23 cellular contexts compared by ENCODE assay signal in the genomic region with DNA sequence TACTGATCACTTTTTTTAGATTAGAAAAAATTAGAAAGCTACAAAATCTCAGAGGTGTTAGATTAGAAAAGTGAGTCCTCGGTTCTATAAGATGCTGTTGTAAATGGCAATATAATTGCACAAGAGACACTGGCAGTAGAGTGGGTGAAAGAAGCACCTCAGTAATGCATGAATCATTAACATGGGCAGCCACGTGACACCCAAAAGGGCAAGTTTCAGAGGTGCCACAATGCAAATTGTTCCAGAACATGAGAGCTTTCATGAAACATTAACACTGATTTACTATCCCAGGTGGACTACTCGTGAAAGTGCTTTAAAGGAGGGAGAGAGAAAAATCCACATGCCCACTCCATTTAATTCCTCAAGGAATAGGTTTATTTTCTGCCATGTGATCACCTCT.
A peak's percentile ranks its signal among the peaks of the same experiment; 100 is the strongest.
DNase-seq lines count a peak whose midpoint lies in the region; ATAC-seq and TF ChIP-seq lines count a peak whose summit lies in the region.
"Had no signal": no experiment of that assay in that cellular context is flagged by ENCODE, and none has a peak within 500 bp of the region (broad histone marks: within the 10 kb centered on the region; RNA-seq: fewer than 3 reads in every experiment).

No MANE protein-coding gene starts in this region.

- peak in 1 of 2 donors; percentile 41 for TF ChIP-seq POLR2A in Peyer's patch (IDR thresholded peaks at IDR 0.05)

- no peaks in the 10 kb centered on the region for H3K4me1 ChIP-seq in GM23248 (ENCODE audit: insufficient read depth)
- peaks cover 0 to 8% (median 0%) of the 10 kb centered on the region in 4 donors for H3K4me1 ChIP-seq in Peyer's patch
- H3K4me1 ChIP-seq in lung (ENCODE audit: control insufficient read depth in 2 of 2, insufficient read depth in 2 of 2, low read length in 2 of 2) = no peaks in the 10 kb centered on the region
- no peaks in the 10 kb centered on the region for H3K4me1 ChIP-seq in heart right ventricle
- H3K4me1 ChIP-seq: body of pancreas, parathyroid adenoma, suprapubic skin had no signal

- no peaks in the 10 kb centered on the region for H4K20me1 ChIP-seq in GM23248 (ENCODE audit: insufficient read depth)

- no peak overlapping the region for H3K4me3 ChIP-seq in GM23248
- peak overlapping the region in 2 of 4 donors; percentile 10 to 16 for H3K4me3 ChIP-seq in Peyer's patch
- no peak overlapping the region for H3K4me3 ChIP-seq in lung
- H3K4me3 ChIP-seq in heart right ventricle = no peak overlapping the region
- H3K4me3 ChIP-seq: body of pancreas, coronary artery, smooth muscle cell, suprapubic skin had no signal

- 16 to 17% methylated on average over 3 of the region's 3 CpGs for WGBS in GM23248 (ENCODE audit: low coverage in 1 of 2, low lambda C conversion rate in 2 of 2, missing lambda C conversion rate in 2 of 2), 2 experiments
- 59 to 63% methylated on average over 3 of the region's 3 CpGs for WGBS in lung, 2 donors
- WGBS in heart right ventricle, 2 donors = 75 to 84% methylated on average over 3 of the region's 3 CpGs

- intact Hi-C loops in heart right ventricle (cut with DNase I) = no loop called here

- H3K9me3 ChIP-seq in GM23248 (ENCODE audit: low read depth) (no peaks in the 10 kb centered on the region), Peyer's patch (peaks cover 0 to 3% (median 0%) of the 10 kb centered on the region in 4 donors), lung (ENCODE audit: control insufficient read depth in 2 of 2, insufficient read depth in 1 of 2, low read length in 1 of 2) (no peaks in the 10 kb centered on the region), heart right ventricle (peaks cover 0 to 14% (median 0%) of the 10 kb centered on the region in 11 donors)
- H3K9me3 ChIP-seq: body of pancreas, suprapubic skin had no signal

- H3K27me3 ChIP-seq in GM23248 (replicated peaks; ENCODE audit: insufficient read depth) (peaks cover 4% of the 10 kb centered on the region; the same call in 1 of the 2 replicates), Peyer's patch (no peaks in the 10 kb centered on the region), lung (ENCODE audit: control insufficient read depth, insufficient read depth) (no peaks in the 10 kb centered on the region), heart right ventricle (no peaks in the 10 kb centered on the region)
- H3K27me3 ChIP-seq: body of pancreas, suprapubic skin had no signal

- no peaks in the 10 kb centered on the region for H3F3A ChIP-seq in GM23248 (ENCODE audit: insufficient read depth)

- H3K9me2 ChIP-seq in GM23248 (ENCODE audit: insufficient read depth) = no peaks in the 10 kb centered on the region

- H3K9ac ChIP-seq in GM23248 = no peak overlapping the region
- H3K9ac ChIP-seq: parathyroid adenoma had no signal

- no peaks in the 10 kb centered on the region for H3K79me2 ChIP-seq in GM23248 (ENCODE audit: insufficient read depth)
- H3K79me2 ChIP-seq: parathyroid adenoma had no signal

- in situ Hi-C loops in GM23248 (cut with MboI) = no loop called here

- TF ChIP-seq CTCF in Peyer's patch (IDR thresholded peaks at IDR 0.05) (no peak), lung (IDR thresholded peaks at IDR 0.05; ENCODE audit: control extremely low read depth, extremely low read depth) (no peak), heart right ventricle (IDR thresholded peaks at IDR 0.05) (no peak)

- H3K4me2 ChIP-seq in GM23248 (ENCODE audit: unreplicated experiment) = no peak overlapping the region
- H3K4me2 ChIP-seq: smooth muscle cell had no signal

- no peak overlapping the region for H2AFZ ChIP-seq in GM23248
- H2AFZ ChIP-seq: parathyroid adenoma had no signal

- H3K27ac ChIP-seq in GM23248 = no peak overlapping the region
- H3K27ac ChIP-seq in Peyer's patch = peak overlapping the region in 2 of 4 donors; percentile 36 to 80
- H3K27ac ChIP-seq in lung (ENCODE audit: low read depth in 1 of 2, low read length in 1 of 2) = no peak overlapping the region
- no peak overlapping the region for H3K27ac ChIP-seq in heart right ventricle
- H3K27ac ChIP-seq: body of pancreas, coronary artery, parathyroid adenoma, suprapubic skin had no signal

- DNase-seq in GM23248 (peak; percentile 22), Peyer's patch (peak in 2 of 3 donors; percentile 57 to 88), lung (ENCODE audit: low spot score) (no peak), NCI-H82 treated with DMSO at 0.1 percent for 48 hours (lab: John Stamatoyannopoulos, UW; ENCODE audit: unreplicated experiment) (no peak), heart right ventricle (no peak), NCI-H524 treated with DMSO at 0.1 percent for 48 hours (lab: John Stamatoyannopoulos, UW) (no peak), NCI-H2227 (lab: John Stamatoyannopoulos, UW; ENCODE audit: unreplicated experiment) (no peak)
- DNase-seq: activated CD8-positive, alpha-beta T cell treated with anti-CD3 and anti-CD28 coated beads for 36 hours; activated T-cell treated with anti-CD3 and anti-CD28 coated beads, Interleukin-2, amount 50 U/mL, for 4 hours; body of pancreas; CD4-positive, alpha-beta memory T cell; foreskin melanocyte; HFFc6; NCI-H2171 treated with DMSO at 0.1 percent for 48 hours; stimulated activated CD4-positive, alpha-beta T cell treated with anti-CD3 and anti-CD28 coated beads, Interleukin-4, amount 100 ng/mL, for 4 hours; stimulated activated CD8-positive, alpha-beta memory T cell treated with anti-CD3 and anti-CD28 coated beads, Interleukin-4, amount 100 ng/mL, for 48 hours had no signal

- H3K36me3 ChIP-seq in GM23248 (ENCODE audit: low read depth) (no peaks in the 10 kb centered on the region), Peyer's patch (no peaks in the 10 kb centered on the region), lung (ENCODE audit: control insufficient read depth in 2 of 2, insufficient read depth in 2 of 2, low read length in 2 of 2) (no peaks in the 10 kb centered on the region), heart right ventricle (no peaks in the 10 kb centered on the region)
- H3K36me3 ChIP-seq: suprapubic skin had no signal

- peak; percentile 56 for ATAC-seq in GM18867 (IDR thresholded peaks at IDR 0.05; ENCODE audit: unreplicated experiment)
- peak; percentile 27 for ATAC-seq in lung (ENCODE audit: insufficient read depth, low FRiP score)
- ATAC-seq in heart right ventricle = no peak
- ATAC-seq: activated CD8-positive, alpha-beta T cell treated with anti-CD3 and anti-CD28 coated beads for 36 hours; activated naive CD4-positive, alpha-beta T cell treated with anti-CD3 and anti-CD28 coated beads, Interleukin-2, amount 50 U/mL, for 72 hours; activated T-cell treated with anti-CD3 and anti-CD28 coated beads, Interleukin-2, amount 50 U/mL, for 4 hours; body of pancreas; Right ventricle myocardium inferior had no signal

Comparison
In these comparisons a context has a peak if more than half of its experiments do, and no peak if none do; other contexts are left out.
1. ATAC-seq: peak in GM18867 (single experiment) and lung (single experiment); none in heart right ventricle (0 of 8).
2. DNase-seq: peak in GM23248 (single experiment) and Peyer's patch (2 of 3); none in lung (single experiment), NCI-H82 treated with DMSO at 0.1 percent for 48 hours (single experiment), heart right ventricle (0 of 2), NCI-H524 treated with DMSO at 0.1 percent for 48 hours (single experiment) and NCI-H2227 (single experiment).